Comparison of ENCODE assay signal across 19 cellular contexts in the genomic region with DNA sequence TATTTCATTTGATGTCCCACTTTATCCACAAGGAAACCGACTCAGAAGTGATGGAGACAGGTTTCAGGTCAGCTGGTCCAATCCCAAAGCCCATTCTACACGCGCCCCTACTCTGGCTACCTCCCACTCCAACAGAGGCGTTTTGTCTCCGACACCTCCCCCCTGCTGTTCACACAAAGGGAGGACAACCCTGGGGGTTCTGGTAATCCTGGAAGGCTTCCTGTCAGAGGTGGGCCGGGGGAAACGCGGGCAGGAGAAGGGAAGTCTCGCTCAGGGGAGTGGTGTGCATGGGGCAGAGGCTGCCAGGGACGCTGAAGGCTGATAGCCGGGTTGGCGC. TPM values are rescaled to one million over a fixed set of nuclear protein-coding genes. Genes with fewer than 3 reads are reported as not detected.
A peak's percentile ranks its signal among the peaks of the same experiment; 100 is the strongest.
DNase-seq lines count a peak whose midpoint lies in the region; TF ChIP-seq lines count a peak whose summit lies in the region.
"Had no signal": no experiment of that assay in that cellular context is flagged by ENCODE, and none has a peak within 500 bp of the region (broad histone marks: within the 10 kb centered on the region; RNA-seq: fewer than 3 reads in every experiment).

No MANE protein-coding gene starts in this region.

- H2AFZ ChIP-seq in H9 (ENCODE audit: low read length), result no peak overlapping the region

- no peaks in the 10 kb centered on the region for H3K79me1 ChIP-seq in H9 (ENCODE audit: insufficient read depth, low read depth, low read length, poor library complexity, severe bottlenecking)

- H3K4me3 Mint-ChIP-seq in H9, result peak overlapping the region; percentile 57 to 69; a peak in 4 of 5 replicates
- H3K4me3 Mint-ChIP-seq in activated T-helper 1 cell treated with anti-CD3 and anti-CD28 coated beads, Interleukin-12 subunit alpha, Interleukin-12 subunit beta, Interleukin-2, Interleukin-4 antibody, amounts not matched to agents 30 ng/mL and 10 ng/mL and 1 ng/mL, durations not matched to agents 14 hours and 24 hours and 36 hours, result no peak overlapping the region
- H3K4me3 Mint-ChIP-seq: activated naive CD4-positive, alpha-beta T cell treated with anti-CD3 and anti-CD28 coated beads, Interleukin-2, amount 50 U/mL, for 24 hours; activated T-helper 17 cell treated with anti-CD3 and anti-CD28 coated beads, Interleukin-2, amount 50 U/mL, for 72 hours; natural killer cell treated with Interleukin-12 subunit alpha and Interleukin-12 subunit beta and Interleukin-15 and Interleukin-18, amount 100 ng/mL, for 72 hours had no signal

- H3K14ac ChIP-seq in H9 (ENCODE audit: insufficient read depth, low read length), result no peak overlapping the region

- no peak overlapping the region for H2BK120ac ChIP-seq in H9 (ENCODE audit: low read depth, low read length, poor library complexity, severe bottlenecking)

- TF ChIP-seq CTCF in A673 (conservative IDR thresholded peaks at IDR 0.05; ENCODE audit: low read depth, low read length) (no peak), H9 (conservative IDR thresholded peaks at IDR 0.05) (no peak), coronary artery (IDR thresholded peaks at IDR 0.05) (no peak)

- DNase-seq in A673 (ENCODE audit: low spot score), result peak; percentile 2
- no peak for DNase-seq in H9
- no peak for DNase-seq in coronary artery (ENCODE audit: low spot score)
- DNase-seq in NCI-H2196 (lab: John Stamatoyannopoulos, UW; ENCODE audit: unreplicated experiment), result no peak
- no peak for DNase-seq in caudate nucleus (lab: John Stamatoyannopoulos, UW)
- DNase-seq in activated T-helper 1 cell treated with anti-CD3 and anti-CD28 coated beads, Interleukin-12 subunit alpha, Interleukin-12 subunit beta, Interleukin-2, Interleukin-4 antibody, amounts not matched to agents 30 ng/mL and 10 ng/mL and 1 ng/mL, durations not matched to agents 14 hours and 24 hours and 36 hours (ENCODE audit: low spot score), result no peak
- DNase-seq in H4 (ENCODE audit: low spot score), result no peak
- DNase-seq: central memory CD4-positive, alpha-beta T cell had no signal

- H2BK12ac ChIP-seq in H9 (ENCODE audit: insufficient read length, low read depth, low read length), result no peak overlapping the region

- peak overlapping the region; percentile 76 for H3K4me2 ChIP-seq in H9 (ENCODE audit: insufficient read depth, insufficient read length, low read length)

- no peak overlapping the region for H2BK5ac ChIP-seq in H9 (ENCODE audit: insufficient read length, low read length)

- peaks cover 17% of the 10 kb centered on the region for H3K27me3 Mint-ChIP-seq in H9 (ENCODE audit: low read depth)
- peaks cover 8% of the 10 kb centered on the region for H3K27me3 Mint-ChIP-seq in activated T-helper 1 cell treated with anti-CD3 and anti-CD28 coated beads, Interleukin-12 subunit alpha, Interleukin-12 subunit beta, Interleukin-2, Interleukin-4 antibody, amounts not matched to agents 30 ng/mL and 10 ng/mL and 1 ng/mL, durations not matched to agents 14 hours and 24 hours and 36 hours (ENCODE audit: insufficient read depth)

- H3K79me2 ChIP-seq in H9 (ENCODE audit: insufficient read depth, low read length), result no peaks in the 10 kb centered on the region

- H3K27ac ChIP-seq in A673 (ENCODE audit: low read depth, low read length, poor library complexity, severe bottlenecking) (no peak overlapping the region), H9 (ENCODE audit: insufficient read length, low read depth, low read length) (no peak overlapping the region), coronary artery (no peak overlapping the region), caudate nucleus (ENCODE audit: low read depth, low read length) (no peak overlapping the region)
- H3K27ac ChIP-seq: C4-2B, epithelial cell of prostate, right lobe of liver had no signal

- peaks cover 4% of the 10 kb centered on the region for H3K23me2 ChIP-seq in H9 (ENCODE audit: insufficient read length, low read depth, low read length, poor library complexity, severe bottlenecking)

- CTCF ChIA-PET in A673 (lab: Charles Lee), result interaction anchor here (1.5 kb wide), 1 partner anchor 599 kb away, joined by 3 read pairs; no protein-coding TSS in a partner anchor

- peaks cover 11% of the 10 kb centered on the region for H3K27me3 ChIP-seq in A673 (replicated peaks; ENCODE audit: insufficient read depth, low read depth, low read length, poor library complexity)
- no peaks in the 10 kb centered on the region for H3K27me3 ChIP-seq in H9 (ENCODE audit: insufficient read depth, low read length)
- H3K27me3 ChIP-seq: right lobe of liver had no signal

- no peak overlapping the region for H3T11ph ChIP-seq in H9 (ENCODE audit: low read length)

- no peak overlapping the region for H3K27ac Mint-ChIP-seq in H9
- no peak overlapping the region for H3K27ac Mint-ChIP-seq in activated T-helper 1 cell treated with anti-CD3 and anti-CD28 coated beads, Interleukin-12 subunit alpha, Interleukin-12 subunit beta, Interleukin-2, Interleukin-4 antibody, amounts not matched to agents 30 ng/mL and 10 ng/mL and 1 ng/mL, durations not matched to agents 14 hours and 24 hours and 36 hours
- H3K27ac Mint-ChIP-seq: activated naive CD4-positive, alpha-beta T cell treated with anti-CD3 and anti-CD28 coated beads, Interleukin-2, amount 50 U/mL, for 24 hours; activated T-helper 17 cell treated with anti-CD3 and anti-CD28 coated beads, Interleukin-2, amount 50 U/mL, for 72 hours; IgD-negative memory B cell; natural killer cell treated with Interleukin-12 subunit alpha and Interleukin-12 subunit beta and Interleukin-15 and Interleukin-18, amount 100 ng/mL, for 72 hours had no signal

- intact Hi-C loops in A673 (cut with micrococcal nuclease; ENCODE audit: unreplicated experiment), result loop anchor here (1.0 to 10.0 kb wide), 3 partner anchors 47 to 593 kb away; no protein-coding TSS in a partner anchor
- intact Hi-C loops in activated T-helper 1 cell treated with anti-CD3 and anti-CD28 coated beads, Interleukin-12 subunit alpha, Interleukin-12 subunit beta, Interleukin-2, Interleukin-4 antibody, amounts not matched to agents 30 ng/mL and 10 ng/mL and 1 ng/mL, durations not matched to agents 14 hours and 24 hours and 36 hours (cut with micrococcal nuclease), result loop anchor here (2.0 kb wide), 1 partner anchor 47 kb away; no protein-coding TSS in a partner anchor

- no peak overlapping the region for H4K8ac ChIP-seq in H9 (replicated peaks; ENCODE audit: insufficient read length, low read depth, low read length)

- no peaks in the 10 kb centered on the region for H3K36me3 ChIP-seq in A673 (ENCODE audit: insufficient read depth, low read length, poor library complexity, severe bottlenecking)
- H3K36me3 ChIP-seq: heart left ventricle, right lobe of liver had no signal

- POLR2A ChIA-PET in A673 (lab: Charles Lee; ENCODE audit: low non-redundant PET), result no interaction called here

- H3K4me1 ChIP-seq in A673 (ENCODE audit: insufficient read depth, low read length, poor library complexity, severe bottlenecking) (no peaks in the 10 kb centered on the region), H9 (ENCODE audit: insufficient read depth, low read length) (peaks cover 4% of the 10 kb centered on the region; the same call in 1 of the 2 replicates)

- no peak overlapping the region for H3K4me3 ChIP-seq in A673 (ENCODE audit: low read depth, low read length, poor library complexity, severe bottlenecking)
- peak overlapping the region; percentile 44 for H3K4me3 ChIP-seq in coronary artery
- H3K4me3 ChIP-seq in iPS-18c (ENCODE audit: insufficient read depth, low read depth, low read length), result peak overlapping the region; percentile 40; the same call in 1 of the 2 replicates
- H3K4me3 ChIP-seq: right lobe of liver had no signal

- H3K56ac ChIP-seq in H9 (ENCODE audit: insufficient read length, low read depth, low read length), result no peak overlapping the region

- H3K9ac ChIP-seq in H9 (ENCODE audit: extremely low read depth, insufficient read length, low read length), result no peak overlapping the region

- H2BK15ac ChIP-seq in H9 (ENCODE audit: low read depth, low read length), result no peak overlapping the region

- H3K4ac ChIP-seq in H9 (ENCODE audit: low read depth, low read length), result no peak overlapping the region

- H2AK5ac ChIP-seq in H9 (ENCODE audit: insufficient read length, low read length), result no peak overlapping the region

- no TSS peak for BruUV-seq in A673 (replicated peaks; lab: Mats Ljungman, UMichigan)

- H2BK20ac ChIP-seq in H9 (ENCODE audit: low read depth, low read length, poor library complexity, severe bottlenecking), result no peak overlapping the region

- no CpG with 5 or more reads among the region's 12 CpGs for WGBS in H9 (ENCODE audit: extremely low coverage, insufficient read length, low lambda C conversion rate)

- no peak overlapping the region for H3K23ac ChIP-seq in H9 (ENCODE audit: insufficient read length, low read depth, low read length)

- peaks cover 52% of the 10 kb centered on the region in 2 experiments for H3K4me1 Mint-ChIP-seq in H9
- H3K4me1 Mint-ChIP-seq in activated T-helper 1 cell treated with anti-CD3 and anti-CD28 coated beads, Interleukin-12 subunit alpha, Interleukin-12 subunit beta, Interleukin-2, Interleukin-4 antibody, amounts not matched to agents 30 ng/mL and 10 ng/mL and 1 ng/mL, durations not matched to agents 14 hours and 24 hours and 36 hours (ENCODE audit: low read depth), result no peaks in the 10 kb centered on the region
- H3K4me1 Mint-ChIP-seq: activated T-helper 17 cell treated with anti-CD3 and anti-CD28 coated beads, Interleukin-2, amount 50 U/mL, for 72 hours had no signal

- H3K9me3 ChIP-seq in A673 (ENCODE audit: low read depth, low read length, poor library complexity, severe bottlenecking) (no peaks in the 10 kb centered on the region), H9 (ENCODE audit: control insufficient read depth, low read depth, low read length) (no peaks in the 10 kb centered on the region), iPS-18c (ENCODE audit: control insufficient read depth, insufficient read depth, low read length) (no peaks in the 10 kb centered on the region)
- H3K9me3 ChIP-seq: heart left ventricle, right lobe of liver had no signal

- H4K5ac ChIP-seq in H9 (ENCODE audit: insufficient read length, low read depth, low read length), result no peak overlapping the region

- H3K18ac ChIP-seq in H9 (ENCODE audit: insufficient read length, low read depth, low read length), result no peak overlapping the region

- H3K36me3 Mint-ChIP-seq in H9 (ENCODE audit: insufficient read depth in 1 of 3, low read depth in 3 of 3), result peaks cover 0 to 7% (median 2%) of the 10 kb centered on the region in 3 experiments; a peak in 3 of 7 replicates
- no peaks in the 10 kb centered on the region for H3K36me3 Mint-ChIP-seq in activated T-helper 1 cell treated with anti-CD3 and anti-CD28 coated beads, Interleukin-12 subunit alpha, Interleukin-12 subunit beta, Interleukin-2, Interleukin-4 antibody, amounts not matched to agents 30 ng/mL and 10 ng/mL and 1 ng/mL, durations not matched to agents 14 hours and 24 hours and 36 hours (ENCODE audit: low read depth)
- H3K36me3 Mint-ChIP-seq: IgD-negative memory B cell; natural killer cell treated with Interleukin-12 subunit alpha and Interleukin-12 subunit beta and Interleukin-15 and Interleukin-18, amount 100 ng/mL, for 72 hours had no signal

- peaks cover 0 to 8% of the 10 kb centered on the region in 2 experiments; a peak in 3 of 5 replicates for H3K9me3 Mint-ChIP-seq in H9
- H3K9me3 Mint-ChIP-seq in activated T-helper 1 cell treated with anti-CD3 and anti-CD28 coated beads, Interleukin-12 subunit alpha, Interleukin-12 subunit beta, Interleukin-2, Interleukin-4 antibody, amounts not matched to agents 30 ng/mL and 10 ng/mL and 1 ng/mL, durations not matched to agents 14 hours and 24 hours and 36 hours, result no peaks in the 10 kb centered on the region
- H3K9me3 Mint-ChIP-seq: activated naive CD4-positive, alpha-beta T cell treated with anti-CD3 and anti-CD28 coated beads, Interleukin-2, amount 50 U/mL, for 24 hours; activated T-helper 17 cell treated with anti-CD3 and anti-CD28 coated beads, Interleukin-2, amount 50 U/mL, for 72 hours; IgD-negative memory B cell; natural killer cell treated with Interleukin-12 subunit alpha and Interleukin-12 subunit beta and Interleukin-15 and Interleukin-18, amount 100 ng/mL, for 72 hours had no signal

- H4K91ac ChIP-seq in H9 (ENCODE audit: insufficient read length, low read depth, low read length), result no peak overlapping the region

- H4K20me1 ChIP-seq in H9 (ENCODE audit: control insufficient read depth, insufficient read depth, insufficient read length), result no peaks in the 10 kb centered on the region

RNA-seq across cellular contexts. Expression of gene GABRP, which starts 39.7 kb away (rescaled TPM):
- total RNA-seq in A673 (2021) (0.09 TPM in 1 of 2 replicates, not detected in the other), H9 (2021) (1.5 TPM in 2 replicates)
- not detected in 2 replicates for total RNA-seq in activated T-helper 1 cell treated with anti-CD3 and anti-CD28 coated beads, Interleukin-12 subunit alpha, Interleukin-12 subunit beta, Interleukin-2, Interleukin-4 antibody, amounts not matched to agents 30 ng/mL and 10 ng/mL and 1 ng/mL, durations not matched to agents 14 hours and 24 hours and 36 hours
- total RNA-seq in H4 (2014; rRNA removed; shearing (Covaris generic)), result not detected in 2 replicates
- total RNA-seq: activated T-helper 17 cell treated with anti-CD3 and anti-CD28 coated beads, Interleukin-2, amount 50 U/mL, for 72 hours; fibroblast of villous mesenchyme; M059J; natural killer cell treated with Interleukin-12 subunit alpha and Interleukin-12 subunit beta and Interleukin-15 and Interleukin-18, amount 100 ng/mL, for 72 hours had no signal
